ENCODE assay signal across 32 cellular contexts in genomic region chr1:160021376-160022074, GRCh38. TPM values are rescaled to one million over a fixed set of nuclear protein-coding genes. Genes with fewer than 3 reads are reported as not detected.
"Had no signal": no experiment of that assay in that cellular context is flagged by ENCODE, and none has a peak within 500 bp of the region (broad histone marks: within the 10 kb centered on the region; RNA-seq: fewer than 3 reads in every experiment).

No MANE protein-coding gene starts in this region.

- H3K36me3 Mint-ChIP-seq: activated naive CD8-positive, alpha-beta T cell treated with anti-CD3 and anti-CD28 coated beads, Interleukin-2, amount 10 ng/mL, durations not matched to agents 7 days and 5 days; brain had no signal

- H3K4me1 Mint-ChIP-seq: activated naive CD4-positive, alpha-beta T cell treated with anti-CD3 and anti-CD28 coated beads, Interleukin-2, amount 50 U/mL, for 24 hours had no signal

- H3K9ac ChIP-seq: KMS-11 had no signal

- H3K9me3 Mint-ChIP-seq: activated CD4-positive, alpha-beta T cell treated with anti-CD3 and anti-CD28 coated beads, Interleukin-2, amount 10 ng/mL, durations not matched to agents 7 days and 5 days; activated naive CD4-positive, alpha-beta T cell treated with anti-CD3 and anti-CD28 coated beads, Interleukin-2, amount 50 U/mL, for 24 hours; activated naive CD8-positive, alpha-beta T cell treated with anti-CD3 and anti-CD28 coated beads, Interleukin-2, amount 10 ng/mL, durations not matched to agents 7 days and 5 days; activated T-cell treated with anti-CD3 and anti-CD28 coated beads, Interleukin-2, amount 50 U/mL, for 24 hours; activated T-helper 2 cell treated with anti-CD3 and anti-CD28 coated beads, Interferon-gamma antibody, Interleukin-2, Interleukin-4, amounts not matched to agents 10 μg/mL and 5 μg/mL and 100 μg/mL, durations not matched to agents 14 hours and 24 hours and 36 hours; brain had no signal

- H3K4me3 Mint-ChIP-seq: activated CD4-positive, alpha-beta T cell treated with anti-CD3 and anti-CD28 coated beads for 36 hours; activated CD4-positive, alpha-beta T cell treated with anti-CD3 and anti-CD28 coated beads, Interleukin-2, amount 10 ng/mL, durations not matched to agents 7 days and 5 days; activated CD8-positive, alpha-beta T cell treated with anti-CD3 and anti-CD28 coated beads, Interleukin-2, amount 10 ng/mL, durations not matched to agents 7 days and 5 days; activated naive CD4-positive, alpha-beta T cell treated with anti-CD3 and anti-CD28 coated beads, Interleukin-2, amount 50 U/mL, for 24 hours; activated naive CD8-positive, alpha-beta T cell treated with anti-CD3 and anti-CD28 coated beads, Interleukin-2, amount 10 ng/mL, durations not matched to agents 7 days and 5 days; activated T-cell treated with anti-CD3 and anti-CD28 coated beads, Interleukin-2, amount 50 U/mL, for 24 hours had no signal

- H3K27me3 Mint-ChIP-seq: activated naive CD4-positive, alpha-beta T cell treated with anti-CD3 and anti-CD28 coated beads, Interleukin-2, amount 50 U/mL, for 24 hours; activated T-cell treated with anti-CD3 and anti-CD28 coated beads, Interleukin-2, amount 50 U/mL, for 24 hours had no signal

- ATAC-seq: activated CD4-positive, alpha-beta T cell treated with anti-CD3 and anti-CD28 coated beads for 36 hours; activated CD4-positive, CD25-positive, alpha-beta regulatory T cell treated with anti-CD3 and anti-CD28 coated beads, Interleukin-2, amount 50 U/mL, for 24 hours; activated CD8-positive, alpha-beta T cell treated with anti-CD3 and anti-CD28 coated beads, Interleukin-2, amount 10 ng/mL, durations not matched to agents 7 days and 5 days; Panc1 had no signal

- FAIRE-seq: astrocyte, bronchial epithelial cell, TTC549 had no signal

- H3K27ac Mint-ChIP-seq: activated CD4-positive, alpha-beta T cell treated with anti-CD3 and anti-CD28 coated beads for 36 hours; activated CD4-positive, alpha-beta T cell treated with anti-CD3 and anti-CD28 coated beads, Interleukin-2, amount 10 ng/mL, durations not matched to agents 7 days and 5 days; activated CD8-positive, alpha-beta T cell treated with anti-CD3 and anti-CD28 coated beads, Interleukin-2, amount 10 ng/mL, durations not matched to agents 7 days and 5 days; activated naive CD4-positive, alpha-beta T cell treated with anti-CD3 and anti-CD28 coated beads, Interleukin-2, amount 50 U/mL, for 24 hours; activated naive CD8-positive, alpha-beta T cell treated with anti-CD3 and anti-CD28 coated beads, Interleukin-2, amount 10 ng/mL, durations not matched to agents 7 days and 5 days; activated T-cell treated with anti-CD3 and anti-CD28 coated beads, Interleukin-2, amount 50 U/mL, for 24 hours; activated T-helper 2 cell treated with anti-CD3 and anti-CD28 coated beads, Interferon-gamma antibody, Interleukin-2, Interleukin-4, amounts not matched to agents 10 μg/mL and 5 μg/mL and 100 μg/mL, durations not matched to agents 14 hours and 24 hours and 36 hours had no signal

- H3K4me2 ChIP-seq: KMS-11 had no signal

- DNase-seq: activated CD4-positive, alpha-beta T cell treated with anti-CD3 and anti-CD28 coated beads for 36 hours; activated CD4-positive, alpha-beta T cell treated with anti-CD3 and anti-CD28 coated beads, Interleukin-2, amount 10 ng/mL, durations not matched to agents 7 days and 5 days; activated CD4-positive, alpha-beta T cell treated with anti-CD3 and anti-CD28 coated beads, Interleukin-2, amount 50 U/mL, for 48 hours; activated gamma-delta T cell; activated naive CD4-positive, alpha-beta T cell treated with Interleukin-2 at 50 U/mL for 16 hours; activated naive CD8-positive, alpha-beta T cell treated with anti-CD3 and anti-CD28 coated beads, Interleukin-2, amount 10 ng/mL, durations not matched to agents 7 days and 5 days; activated T-cell treated with anti-CD3 and anti-CD28 coated beads, Interleukin-2, amount 50 U/mL, for 24 hours; caudate nucleus; cerebellar nuclear complex; MM.1S; NCI-H1105; NCI-H1417 treated with DMSO at 0.1 percent for 48 hours; NCI-H1930; NCI-H524 treated with DMSO at 0.1 percent for 48 hours; SHP77 treated with DMSO at 0.1 percent for 48 hours; SW 1271; T-helper 1 cell; T1000 had no signal

- H3K27ac ChIP-seq: KMS-11 had no signal

RNA-seq across cellular contexts. Expression of gene KCNJ10, which starts 48.4 kb away (rescaled TPM):
- total RNA-seq: activated CD4-positive, alpha-beta T cell treated with anti-CD3 and anti-CD28 coated beads, Interleukin-2, amount 10 ng/mL, durations not matched to agents 7 days and 5 days; activated CD8-positive, alpha-beta T cell treated with anti-CD3 and anti-CD28 coated beads, Interleukin-2, amount 10 ng/mL, durations not matched to agents 7 days and 5 days; activated naive CD8-positive, alpha-beta T cell treated with anti-CD3 and anti-CD28 coated beads, Interleukin-2, amount 10 ng/mL, durations not matched to agents 7 days and 5 days; activated T-helper 2 cell treated with anti-CD3 and anti-CD28 coated beads, Interferon-gamma antibody, Interleukin-2, Interleukin-4, amounts not matched to agents 10 μg/mL and 5 μg/mL and 100 μg/mL, durations not matched to agents 14 hours and 24 hours and 36 hours; bronchial epithelial cell; LHCN-M2; NCI-H460; T-helper 2 cell treated with Interferon-gamma antibody and Interleukin-4, amounts not matched to agents 100 ng/mL and 5 ng/mL, for 36 hours had no signal

RNA-seq across cellular contexts. Expression of gene KCNJ9, which starts 59.8 kb away (rescaled TPM):
- total RNA-seq: activated CD4-positive, alpha-beta T cell treated with anti-CD3 and anti-CD28 coated beads, Interleukin-2, amount 10 ng/mL, durations not matched to agents 7 days and 5 days; activated CD8-positive, alpha-beta T cell treated with anti-CD3 and anti-CD28 coated beads, Interleukin-2, amount 10 ng/mL, durations not matched to agents 7 days and 5 days; activated naive CD8-positive, alpha-beta T cell treated with anti-CD3 and anti-CD28 coated beads, Interleukin-2, amount 10 ng/mL, durations not matched to agents 7 days and 5 days; activated T-helper 2 cell treated with anti-CD3 and anti-CD28 coated beads, Interferon-gamma antibody, Interleukin-2, Interleukin-4, amounts not matched to agents 10 μg/mL and 5 μg/mL and 100 μg/mL, durations not matched to agents 14 hours and 24 hours and 36 hours; astrocyte; LHCN-M2; NCI-H460; RPMI7951; T-helper 2 cell treated with Interferon-gamma antibody and Interleukin-4, amounts not matched to agents 100 ng/mL and 5 ng/mL, for 36 hours had no signal
